In the genomic region with DNA sequence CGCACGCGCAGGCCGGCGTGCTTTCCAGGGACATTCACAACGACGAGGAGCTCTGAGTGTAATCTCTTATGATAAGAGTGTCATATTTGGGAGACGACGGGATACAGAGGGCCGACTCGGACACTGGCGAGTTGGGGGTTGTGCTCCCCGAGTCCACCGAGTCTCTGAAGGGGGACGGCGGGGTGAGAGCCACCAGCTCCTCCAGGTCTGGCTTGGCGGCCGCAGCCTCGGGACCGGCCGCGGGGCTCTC, we compare ENCODE assay signal across 10 cellular contexts.
DNase-seq lines count a peak whose midpoint lies in the region; ATAC-seq, FAIRE-seq and TF ChIP-seq lines count a peak whose summit lies in the region.
"Had no signal": no experiment of that assay in that cellular context is flagged by ENCODE, and none has a peak within 500 bp of the region (broad histone marks: within the 10 kb centered on the region; RNA-seq: fewer than 3 reads in every experiment).

No MANE protein-coding gene starts in this region.

- H3K36me3 ChIP-seq in HUES64 (ENCODE audit: insufficient read depth, low read length) (no peaks in the 10 kb centered on the region), H1 (ENCODE audit: control insufficient read depth in 2 of 4, insufficient read depth in 4 of 4, low read length in 3 of 4) (no peaks in the 10 kb centered on the region), pancreas (no peaks in the 10 kb centered on the region)
- H3K36me3 ChIP-seq: MG63 had no signal

- BruUV-seq in Calu3 (replicated peaks; lab: Mats Ljungman, UMichigan) = no TSS peak

- intact Hi-C loops in Calu3 (cut with micrococcal nuclease; ENCODE audit: unreplicated experiment) = loop anchor here (5.0 to 10.0 kb wide), 2 partner anchors 94 to 191 kb away; no protein-coding TSS in a partner anchor
- intact Hi-C loops in pancreas (cut with DNase I) = no loop called here

- H2AFZ ChIP-seq in H1 (ENCODE audit: low read length) = peak overlapping the region; percentile 17; the same call in 1 of the 2 replicates

- H3K27me3 ChIP-seq in HUES64 (ENCODE audit: insufficient read depth, low read length) = peaks cover 44% of the 10 kb centered on the region
- H3K27me3 ChIP-seq in H1 (replicated peaks in 1 of 4; ENCODE audit: control insufficient read depth in 3 of 4, extremely low read depth in 1 of 4, insufficient read depth in 3 of 4, low read length in 3 of 4) = peaks cover 0 to 35% (median 18%) of the 10 kb centered on the region in 4 experiments; a peak in 6 of 7 replicates
- peaks cover 0 to 11% (median 3%) of the 10 kb centered on the region in 4 donors for H3K27me3 ChIP-seq in pancreas
- H3K27me3 ChIP-seq: MG63 had no signal

- H2AK5ac ChIP-seq in H1 (ENCODE audit: low read depth, low read length) = no peak overlapping the region

- peak overlapping the region; percentile 83 for H3K4me3 Mint-ChIP-seq in Calu3 (ENCODE audit: low read depth, unreplicated experiment)

- H2BK5ac ChIP-seq in H1 (ENCODE audit: low read depth, low read length) = 0 out of 2 replicates have a peak overlapping the region, but pooled peaks have one; percentile 9

- peak overlapping the region; percentile 20 for H4K91ac ChIP-seq in H1 (replicated peaks; ENCODE audit: insufficient read length, low read length)

- no peak for TF ChIP-seq RAD21 in H1 (IDR thresholded peaks at IDR 0.05 in 1 of 2, conservative IDR thresholded peaks at IDR 0.05 in 1 of 2; ENCODE audit: low read depth in 2 of 2, low read length in 2 of 2)

- no peak for TF ChIP-seq CTCF in Calu3 (IDR thresholded peaks at IDR 0.05; ENCODE audit: unreplicated experiment)
- TF ChIP-seq CTCF in H1 (IDR thresholded peaks at IDR 0.05; ENCODE audit: control extremely low read depth in 1 of 3, insufficient read depth in 1 of 3, low read depth in 1 of 3, low read length in 3 of 3) = no peak
- TF ChIP-seq CTCF in pancreas (IDR thresholded peaks at IDR 0.05) = no peak

- H3K79me2 ChIP-seq in H1 (ENCODE audit: control insufficient read depth in 1 of 2, insufficient read depth in 2 of 2, low read length in 2 of 2) = no peaks in the 10 kb centered on the region

- H4K5ac ChIP-seq in H1 (ENCODE audit: insufficient read length, low read depth, low read length) = no peak overlapping the region

- H3K4me2 ChIP-seq in H1 (ENCODE audit: insufficient read depth in 1 of 2, low read depth in 2 of 2, low read length in 2 of 2) = peak overlapping the region; percentile 80 to 96

- FAIRE-seq in H1 (lab: Jason Lieb, UNC) = no peak
- no peak for FAIRE-seq in pancreas (lab: Jason Lieb, UNC)

- H3K23ac ChIP-seq in H1 (ENCODE audit: insufficient read length) = no peak overlapping the region

- POLR2A ChIA-PET in H1 (lab: Charles Lee; ENCODE audit: partially characterized antibody) = interaction anchor here (0.8 to 1.4 kb wide), 4 partner anchors 20 to 333 kb away, joined by 3 to 7 read pairs (median 3); partner anchors contain the start of gene RAB38

- H3K4me1 Mint-ChIP-seq in Calu3 (ENCODE audit: low read depth, unreplicated experiment) = peaks cover 22% of the 10 kb centered on the region

- no peak for DNase-seq in Calu3
- DNase-seq in H1 (ENCODE audit: low read depth in 1 of 2, low spot score in 2 of 2) = peak in 1 of 2 experiments; percentile 55
- DNase-seq in pancreas = peak in 2 of 6 donors; percentile 8 to 39
- DNase-seq in AG08395 (ENCODE audit: low spot score) = no peak
- no peak for DNase-seq in OCI-M2 (lab: John Stamatoyannopoulos, UW; ENCODE audit: unreplicated experiment)
- DNase-seq in nucleus accumbens (lab: John Stamatoyannopoulos, UW) = no peak

- peaks cover 38% of the 10 kb centered on the region for H3K36me3 Mint-ChIP-seq in Calu3 (ENCODE audit: insufficient read depth, unreplicated experiment)

- H2BK15ac ChIP-seq in H1 (ENCODE audit: low read length) = no peak overlapping the region

- H3K4me3 ChIP-seq in HUES64 (ENCODE audit: low read length) = peak overlapping the region; percentile 57
- peak overlapping the region; percentile 37 to 67 (median 54) for H3K4me3 ChIP-seq in H1 (ENCODE audit: extremely low read depth in 1 of 4, insufficient read depth in 2 of 4, low read depth in 3 of 4, low read length in 4 of 4)
- H3K4me3 ChIP-seq in pancreas = peak overlapping the region; percentile 5 to 45 (median 20)
- H3K4me3 ChIP-seq: MG63 had no signal

- WGBS in HUES64 = 11% methylated on average over 22 of the region's 22 CpGs
- WGBS in H1 (ENCODE audit: extremely low coverage in 1 of 2, insufficient coverage in 1 of 2, insufficient read length in 1 of 2, insufficient replicate concordance in 2 of 2, low coverage in 1 of 2, low lambda C conversion rate in 2 of 2, missing lambda C conversion rate in 1 of 2), 2 experiments = 2% methylated on average over 20 of the region's 22 CpGs; no CpG with 5 or more reads in 1 of the 2 experiments
- WGBS in pancreas, 2 donors = 5 to 6% methylated on average over 22 of the region's 22 CpGs

- H3K23me2 ChIP-seq in H1 (ENCODE audit: low read depth, low read length) = peaks cover 9% of the 10 kb centered on the region; the same call in 1 of the 2 replicates

- H3K9me3 Mint-ChIP-seq in Calu3 (ENCODE audit: low read depth, unreplicated experiment) = no peaks in the 10 kb centered on the region

- H2BK12ac ChIP-seq in H1 (ENCODE audit: low read depth, low read length) = peak overlapping the region; percentile 69; the same call in 1 of the 2 replicates

- peak overlapping the region; percentile 66 for H3K9ac ChIP-seq in HUES64 (ENCODE audit: low read depth, low read length)
- peak overlapping the region in 3 of 4 experiments; percentile 16 to 59 (median 52); a peak in 3 of 7 replicates for H3K9ac ChIP-seq in H1 (replicated peaks in 1 of 4; ENCODE audit: extremely low read depth in 1 of 4, low read depth in 3 of 4, low read length in 3 of 4)

- no peak for TF ChIP-seq EP300 in H1 (IDR thresholded peaks at IDR 0.05; ENCODE audit: borderline replicate concordance in 1 of 2, low read depth in 2 of 2, low read length in 2 of 2)

- no peak overlapping the region for H2BK20ac ChIP-seq in H1 (ENCODE audit: low read length)

- no peak overlapping the region for H3K4ac ChIP-seq in H1 (replicated peaks; ENCODE audit: insufficient read length, low read depth, low read length)

- H3K18ac ChIP-seq in H1 (ENCODE audit: extremely low read depth, low read length) = peak overlapping the region; percentile 66; the same call in 1 of the 2 replicates

- H3K27ac ChIP-seq in HUES64 (ENCODE audit: low read depth, low read length) (no peak overlapping the region), H1 (ENCODE audit: low read depth, low read length) (no peak overlapping the region), pancreas (no peak overlapping the region)

- no peaks in the 10 kb centered on the region for H4K20me1 ChIP-seq in H1 (replicated peaks in 1 of 2; ENCODE audit: control insufficient read depth in 1 of 2, insufficient read depth in 2 of 2, low read length in 2 of 2)

- H3K9me3 ChIP-seq in HUES64 (ENCODE audit: insufficient read depth, low read depth, low read length) = no peaks in the 10 kb centered on the region
- no peaks in the 10 kb centered on the region for H3K9me3 ChIP-seq in H1 (ENCODE audit: insufficient read depth in 2 of 2, low read depth in 1 of 2, low read length in 1 of 2)
- no peaks in the 10 kb centered on the region for H3K9me3 ChIP-seq in pancreas
- H3K9me3 ChIP-seq: MG63 had no signal

- no peak overlapping the region for H3K14ac ChIP-seq in H1 (ENCODE audit: insufficient read length)

- H4K8ac ChIP-seq in H1 (ENCODE audit: extremely low read depth, insufficient read depth, low read length) = peak overlapping the region; percentile 93

- no peaks in the 10 kb centered on the region for H3K79me1 ChIP-seq in H1 (ENCODE audit: low read depth, low read length)

- H3K27ac Mint-ChIP-seq in Calu3 (ENCODE audit: unreplicated experiment) = peak overlapping the region; percentile 98

- H2BK120ac ChIP-seq in H1 (replicated peaks; ENCODE audit: low read depth, low read length) = no peak overlapping the region

- ATAC-seq in pancreas (peak in 2 of 4 donors; percentile 11 to 55), SK-N-SH treated with all-trans-retinoic acid at 6 μM for 48 hours (no peak)
- ATAC-seq: HCT116 had no signal

- H3K4me1 ChIP-seq in HUES64 (ENCODE audit: insufficient read depth, low read length) (peaks cover 35% of the 10 kb centered on the region), H1 (replicated peaks in 1 of 4; ENCODE audit: control insufficient read depth in 3 of 4, insufficient read depth in 4 of 4, low read length in 3 of 4) (peaks cover 0 to 6% (median 2%) of the 10 kb centered on the region in 4 experiments; a peak in 5 of 7 replicates), pancreas (peaks cover 0 to 9% (median 0%) of the 10 kb centered on the region in 3 donors)

- no peak overlapping the region for H3K56ac ChIP-seq in H1 (replicated peaks; ENCODE audit: insufficient read length, low read depth, low read length)

- H3K27me3 Mint-ChIP-seq in Calu3 (ENCODE audit: unreplicated experiment) = no peaks in the 10 kb centered on the region

- TF ChIP-seq POLR2A in H1 (IDR thresholded peaks at IDR 0.05; ENCODE audit: control extremely low read depth in 1 of 2, low read depth in 2 of 2, low read length in 2 of 2) = no peak

- CTCF ChIA-PET in Calu3 (lab: Charles Lee) = no interaction called here
- CTCF ChIA-PET in H1 (lab: Charles Lee; ENCODE audit: partially characterized antibody) = interaction anchor here (0.8 to 2.0 kb wide), 3 partner anchors 19 to 37 kb away, joined by 3 to 6 read pairs (median 3); no protein-coding TSS in a partner anchor

TF ChIP-seq in H1, 55 proteins besides CTCF, POLR2A, EP300 and RAD21:
- TF ChIP-seq GTF2F1 (IDR thresholded peaks at IDR 0.05; ENCODE audit: borderline replicate concordance, low read depth, low read length) (no peak), RNF2 (IDR thresholded peaks at IDR 0.05; ENCODE audit: borderline replicate concordance, low read depth, low read length, missing control alignments, poor library complexity, severe bottlenecking) (peak; percentile 51), ASH2L (IDR thresholded peaks at IDR 0.05; ENCODE audit: low read length) (peak; percentile 59)

TF ChIP-seq in SK-N-SH treated with all-trans-retinoic acid at 6 μM for 48 hours, 23 proteins besides CTCF, POLR2A, EP300 and RAD21 (continues in another document):
- TF ChIP-seq OSR1 (CRISPR knock-in tag; IDR thresholded peaks at IDR 0.05) (no peak), ARNTL (CRISPR knock-in tag; IDR thresholded peaks at IDR 0.05; ENCODE audit: borderline replicate concordance, low read depth) (no peak), TCF4 (CRISPR knock-in tag; IDR thresholded peaks at IDR 0.05; ENCODE audit: borderline replicate concordance) (no peak), TOX (CRISPR knock-in tag; IDR thresholded peaks at IDR 0.05; ENCODE audit: borderline replicate concordance) (no peak), RARB (CRISPR knock-in tag; IDR thresholded peaks at IDR 0.05) (no peak), PPARA (CRISPR knock-in tag; IDR thresholded peaks at IDR 0.05; ENCODE audit: borderline replicate concordance) (no peak), ZFP3 (CRISPR knock-in tag; IDR thresholded peaks at IDR 0.05) (no peak), ZC3H10 (CRISPR knock-in tag; IDR thresholded peaks at IDR 0.05) (no peak), ESRRG (CRISPR knock-in tag; IDR thresholded peaks at IDR 0.05) (no peak)
